In the genomic region with DNA sequence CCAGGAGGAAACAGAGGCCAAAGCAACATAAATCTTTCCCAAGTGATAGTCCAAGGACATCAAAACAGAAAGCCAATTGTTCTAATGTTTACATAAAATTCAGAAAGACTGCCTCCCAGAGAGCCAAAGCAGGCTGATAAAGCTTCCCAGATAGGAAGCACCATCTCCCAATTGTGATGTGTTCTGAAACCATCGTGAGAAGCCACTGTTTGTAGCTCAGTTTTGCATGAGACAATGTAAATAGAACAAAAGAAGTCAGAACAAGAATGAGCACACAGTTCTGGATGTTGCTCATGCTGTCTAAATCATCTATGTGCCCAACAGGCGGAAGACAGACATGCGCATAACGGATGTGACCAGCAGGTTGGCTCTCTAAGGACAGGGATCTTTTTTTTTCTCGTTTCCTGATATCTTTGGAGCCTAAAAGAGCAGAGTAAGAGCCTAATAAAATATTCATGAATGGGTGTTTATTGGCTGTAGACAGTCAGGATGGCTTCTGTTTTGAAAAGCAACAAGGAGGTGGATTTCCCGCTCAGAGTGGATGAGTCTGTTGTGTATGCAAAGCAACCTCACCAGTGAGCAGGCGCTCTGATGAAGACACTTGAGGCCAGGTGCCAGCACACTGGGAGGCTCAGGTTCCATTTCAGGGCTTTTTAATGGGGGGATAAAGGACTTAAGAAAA, we compare ENCODE assay signal across 13 cellular contexts.
DNase-seq lines count a peak whose midpoint lies in the region; ATAC-seq, FAIRE-seq and TF ChIP-seq lines count a peak whose summit lies in the region.
"Had no signal": no experiment of that assay in that cellular context is flagged by ENCODE, and none has a peak within 500 bp of the region (broad histone marks: within the 10 kb centered on the region; RNA-seq: fewer than 3 reads in every experiment).

No MANE protein-coding gene starts in this region.

- peaks cover 5 to 13% of the 10 kb centered on the region in 2 experiments for H3K9me3 Mint-ChIP-seq in H9
- peaks cover 5% of the 10 kb centered on the region for H3K9me3 Mint-ChIP-seq in activated naive CD8-positive, alpha-beta T cell treated with anti-CD3 and anti-CD28 coated beads for 36 hours

- POLR2A ChIA-PET in OCI-LY7 (lab: Charles Lee), result no interaction called here

- H3T11ph ChIP-seq in H9 (ENCODE audit: low read length), result no peak overlapping the region

- intact Hi-C loops in pancreas (cut with DNase I), result no loop called here
- intact Hi-C loops in OCI-LY7 (cut with micrococcal nuclease; ENCODE audit: unreplicated experiment), result no loop called here

- H2BK15ac ChIP-seq in H9 (ENCODE audit: low read depth, low read length), result no peak overlapping the region

- no peaks in the 10 kb centered on the region for H3K27me3 Mint-ChIP-seq in H9 (ENCODE audit: low read depth)
- peaks cover 5% of the 10 kb centered on the region for H3K27me3 Mint-ChIP-seq in activated naive CD8-positive, alpha-beta T cell treated with anti-CD3 and anti-CD28 coated beads for 36 hours

- no peaks in the 10 kb centered on the region for H3K36me3 ChIP-seq in NT2/D1 (ENCODE audit: insufficient read depth, insufficient read length, low read length)
- H3K36me3 ChIP-seq in pancreas, result no peaks in the 10 kb centered on the region
- H3K36me3 ChIP-seq in OCI-LY7 (ENCODE audit: insufficient read depth, low read length), result no peaks in the 10 kb centered on the region

- peaks cover 0 to 8% (median 4%) of the 10 kb centered on the region in 3 experiments; a peak in 3 of 7 replicates for H3K36me3 Mint-ChIP-seq in H9 (ENCODE audit: insufficient read depth in 1 of 3, low read depth in 3 of 3)
- no peaks in the 10 kb centered on the region for H3K36me3 Mint-ChIP-seq in activated naive CD8-positive, alpha-beta T cell treated with anti-CD3 and anti-CD28 coated beads for 36 hours
- H3K36me3 Mint-ChIP-seq: CD8-positive, alpha-beta T cell; stimulated activated memory B cell treated with anti-CD40 and anti-IgM and Interleukin-4, amounts not matched to agents 10 μg/mL and 1 μg/mL and 100 μg/mL, for 72 hours had no signal

- no peak overlapping the region for H3K56ac ChIP-seq in H9 (ENCODE audit: insufficient read length, low read depth, low read length)

- H2BK5ac ChIP-seq in H9 (ENCODE audit: insufficient read length, low read length), result no peak overlapping the region

- peak in 2 of 4 donors; percentile 60 to 78 for ATAC-seq in pancreas
- ATAC-seq in GM18498 (IDR thresholded peaks at IDR 0.05; ENCODE audit: unreplicated experiment), result no peak
- ATAC-seq: CD8-positive, alpha-beta T cell; foreskin keratinocyte; stimulated activated memory B cell treated with anti-CD40 and anti-IgM and Interleukin-4, amounts not matched to agents 10 μg/mL and 1 μg/mL and 100 μg/mL, for 72 hours had no signal

- H2BK20ac ChIP-seq in H9 (ENCODE audit: low read depth, low read length, poor library complexity, severe bottlenecking), result no peak overlapping the region

- TF ChIP-seq CTCF in H9 (conservative IDR thresholded peaks at IDR 0.05) (no peak), pancreas (IDR thresholded peaks at IDR 0.05) (no peak), OCI-LY7 (conservative IDR thresholded peaks at IDR 0.05; ENCODE audit: low read length) (no peak)

- H3K79me1 ChIP-seq in H9 (ENCODE audit: insufficient read depth, low read depth, low read length, poor library complexity, severe bottlenecking), result no peaks in the 10 kb centered on the region

- BruUV-seq in OCI-LY7 (replicated peaks; lab: Mats Ljungman, UMichigan), result no TSS peak

- H3K27ac Mint-ChIP-seq in H9, result peak overlapping the region; percentile 41 to 97 (median 67)
- H3K27ac Mint-ChIP-seq in activated naive CD8-positive, alpha-beta T cell treated with anti-CD3 and anti-CD28 coated beads for 36 hours, result no peak overlapping the region
- H3K27ac Mint-ChIP-seq: CD8-positive, alpha-beta T cell; stimulated activated memory B cell treated with anti-CD40 and anti-IgM and Interleukin-4, amounts not matched to agents 10 μg/mL and 1 μg/mL and 100 μg/mL, for 72 hours had no signal

- H2AK5ac ChIP-seq in H9 (ENCODE audit: insufficient read length, low read length), result no peak overlapping the region

- H2AFZ ChIP-seq in H9 (ENCODE audit: low read length) (no peak overlapping the region), OCI-LY7 (ENCODE audit: low read length) (no peak overlapping the region)

- H4K20me1 ChIP-seq in H9 (ENCODE audit: control insufficient read depth, insufficient read depth, insufficient read length) (no peaks in the 10 kb centered on the region), OCI-LY7 (ENCODE audit: insufficient read depth, low read length) (no peaks in the 10 kb centered on the region)

- peak overlapping the region in 1 of 2 experiments; percentile 28; a peak in 2 of 5 replicates for H3K4me3 Mint-ChIP-seq in H9
- H3K4me3 Mint-ChIP-seq in activated naive CD8-positive, alpha-beta T cell treated with anti-CD3 and anti-CD28 coated beads for 36 hours, result no peak overlapping the region
- H3K4me3 Mint-ChIP-seq: CD8-positive, alpha-beta T cell; stimulated activated memory B cell treated with anti-CD40 and anti-IgM and Interleukin-4, amounts not matched to agents 10 μg/mL and 1 μg/mL and 100 μg/mL, for 72 hours had no signal

- H3K9me3 ChIP-seq in H9 (ENCODE audit: control insufficient read depth, low read depth, low read length) (no peaks in the 10 kb centered on the region), NT2/D1 (ENCODE audit: insufficient read depth, low read length) (no peaks in the 10 kb centered on the region), pancreas (no peaks in the 10 kb centered on the region), OCI-LY7 (ENCODE audit: low read length) (no peaks in the 10 kb centered on the region)

- H3K23ac ChIP-seq in H9 (ENCODE audit: insufficient read length, low read depth, low read length), result no peak overlapping the region

- no peaks in the 10 kb centered on the region for H3K23me2 ChIP-seq in H9 (ENCODE audit: insufficient read length, low read depth, low read length, poor library complexity, severe bottlenecking)

- no peak overlapping the region for H4K8ac ChIP-seq in H9 (replicated peaks; ENCODE audit: insufficient read length, low read depth, low read length)

- CTCF ChIA-PET in OCI-LY7 (lab: Charles Lee; ENCODE audit: unreplicated experiment), result no interaction called here

- no peak overlapping the region for H2BK120ac ChIP-seq in H9 (ENCODE audit: low read depth, low read length, poor library complexity, severe bottlenecking)

- no peak overlapping the region for H2BK12ac ChIP-seq in H9 (ENCODE audit: insufficient read length, low read depth, low read length)

- H3K4me2 ChIP-seq in H9 (ENCODE audit: insufficient read depth, insufficient read length, low read length) (no peak overlapping the region), OCI-LY7 (ENCODE audit: low read length) (no peak overlapping the region)

- no peak for FAIRE-seq in pancreas (lab: Jason Lieb, UNC)

- no peak overlapping the region; the same call in 1 of the 2 replicates for H3K4ac ChIP-seq in H9 (ENCODE audit: low read depth, low read length)

- no peaks in the 10 kb centered on the region for H3K79me2 ChIP-seq in H9 (ENCODE audit: insufficient read depth, low read length)
- H3K79me2 ChIP-seq in OCI-LY7 (ENCODE audit: insufficient read depth, low read depth, low read length), result no peaks in the 10 kb centered on the region

- H3K4me3 ChIP-seq in NT2/D1 (ENCODE audit: insufficient read length, low read depth), result no peak overlapping the region
- H3K4me3 ChIP-seq in pancreas, result no peak overlapping the region
- H3K4me3 ChIP-seq in OCI-LY7 (ENCODE audit: low read depth, low read length, poor library complexity, severe bottlenecking), result no peak overlapping the region

- no peaks in the 10 kb centered on the region for H3K27me3 ChIP-seq in H9 (ENCODE audit: insufficient read depth, low read length)
- H3K27me3 ChIP-seq in NT2/D1 (ENCODE audit: insufficient read depth, insufficient read length), result no peaks in the 10 kb centered on the region
- no peaks in the 10 kb centered on the region for H3K27me3 ChIP-seq in pancreas
- H3K27me3 ChIP-seq: foreskin keratinocyte had no signal

- DNase-seq in H9, result peak; percentile 70
- peak; percentile 73 for DNase-seq in NT2/D1 (ENCODE audit: low read depth, low spot score)
- peak; percentile 36 to 86 for DNase-seq in hippocampal formation (lab: John Stamatoyannopoulos, UW)
- DNase-seq in pancreas, result no peak
- no peak for DNase-seq in OCI-LY7 (ENCODE audit: low spot score)
- DNase-seq in activated CD4-positive, alpha-beta T cell treated with anti-CD3 and anti-CD28 coated beads, Interleukin-2, amount 50 U/mL, for 48 hours, result no peak
- DNase-seq in activated naive CD8-positive, alpha-beta T cell treated with anti-CD3 and anti-CD28 coated beads for 36 hours, result no peak
- DNase-seq: activated CD4-positive, alpha-beta T cell treated with anti-CD3 and anti-CD28 coated beads for 1 hour; CD8-positive, alpha-beta T cell; foreskin keratinocyte; stimulated activated CD4-positive, alpha-beta T cell treated with anti-CD3 and anti-CD28 coated beads, Interleukin-15, amount 100 ng/mL, for 24 hours had no signal

- peaks cover 28 to 36% of the 10 kb centered on the region in 2 experiments for H3K4me1 Mint-ChIP-seq in H9
- no peaks in the 10 kb centered on the region for H3K4me1 Mint-ChIP-seq in activated naive CD8-positive, alpha-beta T cell treated with anti-CD3 and anti-CD28 coated beads for 36 hours
- H3K4me1 Mint-ChIP-seq: stimulated activated memory B cell treated with anti-CD40 and anti-IgM and Interleukin-4, amounts not matched to agents 10 μg/mL and 1 μg/mL and 100 μg/mL, for 72 hours had no signal

- no peak overlapping the region for H3K18ac ChIP-seq in H9 (ENCODE audit: insufficient read length, low read depth, low read length)

- no peak overlapping the region for H4K91ac ChIP-seq in H9 (ENCODE audit: insufficient read length, low read depth, low read length)

- peak overlapping the region; percentile 42 for H3K27ac ChIP-seq in H9 (ENCODE audit: insufficient read length, low read depth, low read length)
- peak overlapping the region in 3 of 4 donors; percentile 12 to 61 (median 22) for H3K27ac ChIP-seq in pancreas
- no peak overlapping the region for H3K27ac ChIP-seq in OCI-LY7 (ENCODE audit: low read depth, low read length, poor library complexity, severe bottlenecking)
- H3K27ac ChIP-seq: foreskin keratinocyte had no signal

- no peak overlapping the region for H3K9ac ChIP-seq in H9 (ENCODE audit: extremely low read depth, insufficient read length, low read length)
- H3K9ac ChIP-seq in NT2/D1 (ENCODE audit: insufficient read length, low read depth), result no peak overlapping the region

- H4K5ac ChIP-seq in H9 (ENCODE audit: insufficient read length, low read depth, low read length), result no peak overlapping the region

- H3K4me1 ChIP-seq in H9 (ENCODE audit: insufficient read depth, low read length), result peaks cover 10% of the 10 kb centered on the region; the same call in 1 of the 2 replicates
- H3K4me1 ChIP-seq in NT2/D1 (ENCODE audit: insufficient read depth, insufficient read length), result no peaks in the 10 kb centered on the region
- H3K4me1 ChIP-seq in pancreas, result peaks cover 0 to 3% (median 3%) of the 10 kb centered on the region in 3 donors
- no peaks in the 10 kb centered on the region for H3K4me1 ChIP-seq in OCI-LY7 (ENCODE audit: insufficient read depth, low read length, poor library complexity, severe bottlenecking)
- H3K4me1 ChIP-seq: foreskin keratinocyte had no signal

- H3K9me2 ChIP-seq in OCI-LY7 (ENCODE audit: insufficient read depth, low read length), result no peaks in the 10 kb centered on the region

- no CpG with 5 or more reads among the region's 7 CpGs for WGBS in H9 (ENCODE audit: extremely low coverage, insufficient read length, low lambda C conversion rate)
- WGBS in pancreas, 2 donors, result 75 to 76% methylated on average over 7 of the region's 7 CpGs

- 0 out of 2 replicates have a peak overlapping the region, but pooled peaks have one; percentile 46 for H3K14ac ChIP-seq in H9 (ENCODE audit: insufficient read depth, low read length)

Comparison
In these comparisons a context has a peak if more than half of its experiments do, and no peak if none do; other contexts are left out.
1. DNase-seq: peak in H9 (single experiment), NT2/D1 (single experiment) and hippocampal formation (2 of 2); none in pancreas (0 of 6), OCI-LY7 (single experiment), activated CD4-positive, alpha-beta T cell treated with anti-CD3 and anti-CD28 coated beads, Interleukin-2, amount 50 U/mL, for 48 hours (0 of 2) and activated naive CD8-positive, alpha-beta T cell treated with anti-CD3 and anti-CD28 coated beads for 36 hours (single experiment).